ENCODE assay signal across 26 cellular contexts in genomic region chr5:105230516-105230915, GRCh38.
DNase-seq lines count a peak whose midpoint lies in the region; ATAC-seq, FAIRE-seq and TF ChIP-seq lines count a peak whose summit lies in the region.
"Had no signal": no experiment of that assay in that cellular context is flagged by ENCODE, and none has a peak within 500 bp of the region (broad histone marks: within the 10 kb centered on the region; RNA-seq: fewer than 3 reads in every experiment).

No MANE protein-coding gene starts in this region.

- no peaks in the 10 kb centered on the region for H4K20me1 ChIP-seq in H9 (ENCODE audit: control insufficient read depth, insufficient read depth, insufficient read length)

- no peak for TF ChIP-seq EP300 in sigmoid colon (IDR thresholded peaks at IDR 0.05)

- H3K36me3 ChIP-seq in sigmoid colon, result no peaks in the 10 kb centered on the region
- H3K36me3 ChIP-seq: colonic mucosa, left ventricle myocardium inferior, tibial artery had no signal

- TF ChIP-seq POLR2A in sigmoid colon (IDR thresholded peaks at IDR 0.05), result no peak

- H3K4me1 Mint-ChIP-seq in H9, result peaks cover 0 to 4% of the 10 kb centered on the region in 2 experiments; a peak in 1 of 4 replicates
- H3K4me1 Mint-ChIP-seq: activated naive CD4-positive, alpha-beta T cell treated with anti-CD3 and anti-CD28 coated beads, Interleukin-2, amount 50 U/mL, for 24 hours; mesothelial cell of epicardium; naive B cell had no signal

- H2BK120ac ChIP-seq in H9 (ENCODE audit: low read depth, low read length, poor library complexity, severe bottlenecking), result no peak overlapping the region

- no peaks in the 10 kb centered on the region for H3K79me1 ChIP-seq in H9 (ENCODE audit: insufficient read depth, low read depth, low read length, poor library complexity, severe bottlenecking)

- no peaks in the 10 kb centered on the region for H3K23me2 ChIP-seq in H9 (ENCODE audit: insufficient read length, low read depth, low read length, poor library complexity, severe bottlenecking)

- no peak overlapping the region for H3K9ac ChIP-seq in H9 (ENCODE audit: extremely low read depth, insufficient read length, low read length)
- H3K9ac ChIP-seq: KMS-11 had no signal

- no peaks in the 10 kb centered on the region for H3K9me3 ChIP-seq in H9 (ENCODE audit: control insufficient read depth, low read depth, low read length)
- no peaks in the 10 kb centered on the region for H3K9me3 ChIP-seq in sigmoid colon
- H3K9me3 ChIP-seq: colonic mucosa, left ventricle myocardium inferior, tibial artery had no signal

- no peak overlapping the region for H3T11ph ChIP-seq in H9 (ENCODE audit: low read length)

- H3K18ac ChIP-seq in H9 (ENCODE audit: insufficient read length, low read depth, low read length), result no peak overlapping the region

- no peak overlapping the region for H2AFZ ChIP-seq in H9 (ENCODE audit: low read length)

- no peak overlapping the region for H3K4ac ChIP-seq in H9 (ENCODE audit: low read depth, low read length)

- no peak overlapping the region for H3K56ac ChIP-seq in H9 (ENCODE audit: insufficient read length, low read depth, low read length)

- DNase-seq in H9 (no peak), MV-4-11 (lab: John Stamatoyannopoulos, UW) (peak; percentile 86), OCI-M1 (lab: John Stamatoyannopoulos, UW) (peak; percentile 90), choroid plexus epithelial cell (ENCODE audit: low read depth) (peak; percentile 3), CD1c-positive myeloid dendritic cell (ENCODE audit: extremely low spot score) (no peak), sigmoid colon (no peak), D721Med (ENCODE audit: insufficient read length, low spot score) (no peak)
- DNase-seq: activated CD4-positive, CD25-positive, alpha-beta regulatory T cell; anterior cingulate cortex; colonic mucosa; effector CD8-positive, alpha-beta T cell; islet precursor cell; left ventricle myocardium inferior; naive B cell; NCI-H187; retina; small intestine; stimulated activated CD4-positive, alpha-beta T cell treated with anti-CD3 and anti-CD28 coated beads, Interleukin-2, amount 100 ng/mL, for 24 hours; SW 1271; T-helper 9 cell; tibial artery had no signal

- H3K14ac ChIP-seq in H9 (ENCODE audit: insufficient read depth, low read length), result no peak overlapping the region

- intact Hi-C loops in sigmoid colon (cut with DNase I), result no loop called here

- TF ChIP-seq CTCF in H9 (conservative IDR thresholded peaks at IDR 0.05) (no peak), choroid plexus epithelial cell (conservative IDR thresholded peaks at IDR 0.05; ENCODE audit: low read depth, low read length) (no peak), sigmoid colon (IDR thresholded peaks at IDR 0.05) (no peak), D721Med (IDR thresholded peaks at IDR 0.05; ENCODE audit: insufficient read depth, missing control alignments) (no peak)

- no peaks in the 10 kb centered on the region for H3K79me2 ChIP-seq in H9 (ENCODE audit: insufficient read depth, low read length)

- H3K9me3 Mint-ChIP-seq in H9, result no peaks in the 10 kb centered on the region
- H3K9me3 Mint-ChIP-seq: mesothelial cell of epicardium had no signal

- H3K36me3 Mint-ChIP-seq in H9 (ENCODE audit: insufficient read depth in 1 of 3, low read depth in 3 of 3), result no peaks in the 10 kb centered on the region
- H3K36me3 Mint-ChIP-seq: activated naive CD4-positive, alpha-beta T cell treated with anti-CD3 and anti-CD28 coated beads, Interleukin-2, amount 50 U/mL, for 24 hours; mesothelial cell of epicardium; naive B cell had no signal

- H2BK20ac ChIP-seq in H9 (ENCODE audit: low read depth, low read length, poor library complexity, severe bottlenecking), result no peak overlapping the region

- WGBS in H9 (ENCODE audit: extremely low coverage, insufficient read length, low lambda C conversion rate), result no CpG with 5 or more reads among the region's 2 CpGs
- 65 to 73% methylated on average over 2 of the region's 2 CpGs for WGBS in sigmoid colon, 2 donors

- no peak for FAIRE-seq in D721Med (lab: Jason Lieb, UNC)
- FAIRE-seq: small intestine had no signal

- no peak overlapping the region for H2BK5ac ChIP-seq in H9 (ENCODE audit: insufficient read length, low read length)

- no peaks in the 10 kb centered on the region for H3K27me3 Mint-ChIP-seq in H9 (ENCODE audit: low read depth)
- H3K27me3 Mint-ChIP-seq: activated naive CD4-positive, alpha-beta T cell treated with anti-CD3 and anti-CD28 coated beads, Interleukin-2, amount 50 U/mL, for 24 hours; naive B cell had no signal

- H3K4me3 Mint-ChIP-seq in H9, result no peak overlapping the region
- H3K4me3 Mint-ChIP-seq: activated naive CD4-positive, alpha-beta T cell treated with anti-CD3 and anti-CD28 coated beads, Interleukin-2, amount 50 U/mL, for 24 hours; mesothelial cell of epicardium; naive B cell had no signal

- H2BK15ac ChIP-seq in H9 (ENCODE audit: low read depth, low read length), result no peak overlapping the region

- no peak overlapping the region for H2BK12ac ChIP-seq in H9 (ENCODE audit: insufficient read length, low read depth, low read length)

- H4K8ac ChIP-seq in H9 (replicated peaks; ENCODE audit: insufficient read length, low read depth, low read length), result no peak overlapping the region

- no peaks in the 10 kb centered on the region for H3K4me1 ChIP-seq in H9 (ENCODE audit: insufficient read depth, low read length)
- H3K4me1 ChIP-seq in sigmoid colon, result peaks cover 0 to 12% (median 5%) of the 10 kb centered on the region in 4 donors
- H3K4me1 ChIP-seq: colonic mucosa, left ventricle myocardium inferior, tibial artery had no signal

- H2AK5ac ChIP-seq in H9 (ENCODE audit: insufficient read length, low read length), result no peak overlapping the region

- no peak overlapping the region for H3K4me2 ChIP-seq in H9 (ENCODE audit: insufficient read depth, insufficient read length, low read length)
- H3K4me2 ChIP-seq: KMS-11 had no signal

- H4K5ac ChIP-seq in H9 (ENCODE audit: insufficient read length, low read depth, low read length), result no peak overlapping the region

- H3K23ac ChIP-seq in H9 (ENCODE audit: insufficient read length, low read depth, low read length), result no peak overlapping the region

- no peak overlapping the region for H3K27ac ChIP-seq in H9 (ENCODE audit: insufficient read length, low read depth, low read length)
- H3K27ac ChIP-seq in sigmoid colon, result peak overlapping the region in 1 of 4 donors; percentile 27
- H3K27ac ChIP-seq: C4-2B, colonic mucosa, KMS-11, left ventricle myocardium inferior, tibial artery had no signal

- peak overlapping the region in 2 of 3 experiments; percentile 5 to 14; a peak in 2 of 7 replicates for H3K27ac Mint-ChIP-seq in H9
- H3K27ac Mint-ChIP-seq: activated naive CD4-positive, alpha-beta T cell treated with anti-CD3 and anti-CD28 coated beads, Interleukin-2, amount 50 U/mL, for 24 hours; mesothelial cell of epicardium; naive B cell had no signal

- H4K91ac ChIP-seq in H9 (ENCODE audit: insufficient read length, low read depth, low read length), result no peak overlapping the region

- no peaks in the 10 kb centered on the region for H3K27me3 ChIP-seq in H9 (ENCODE audit: insufficient read depth, low read length)
- no peaks in the 10 kb centered on the region for H3K27me3 ChIP-seq in sigmoid colon
- H3K27me3 ChIP-seq: colonic mucosa, tibial artery had no signal

- ATAC-seq in HG02610 (IDR thresholded peaks at IDR 0.05; ENCODE audit: unreplicated experiment), result no peak

- H3K4me3 ChIP-seq in choroid plexus epithelial cell (ENCODE audit: low read depth, low read length) (no peak overlapping the region), sigmoid colon (no peak overlapping the region)
- H3K4me3 ChIP-seq: colonic mucosa, left ventricle myocardium inferior, tibial artery had no signal

Comparison
In these comparisons a context has a peak if more than half of its experiments do, and no peak if none do; other contexts are left out.
1. DNase-seq: peak in MV-4-11 (single experiment), OCI-M1 (single experiment) and choroid plexus epithelial cell (single experiment); none in H9 (single experiment), CD1c-positive myeloid dendritic cell (single experiment), sigmoid colon (single experiment) and D721Med (single experiment).